ENCODE assay signal across 30 cellular contexts in the genomic region with DNA sequence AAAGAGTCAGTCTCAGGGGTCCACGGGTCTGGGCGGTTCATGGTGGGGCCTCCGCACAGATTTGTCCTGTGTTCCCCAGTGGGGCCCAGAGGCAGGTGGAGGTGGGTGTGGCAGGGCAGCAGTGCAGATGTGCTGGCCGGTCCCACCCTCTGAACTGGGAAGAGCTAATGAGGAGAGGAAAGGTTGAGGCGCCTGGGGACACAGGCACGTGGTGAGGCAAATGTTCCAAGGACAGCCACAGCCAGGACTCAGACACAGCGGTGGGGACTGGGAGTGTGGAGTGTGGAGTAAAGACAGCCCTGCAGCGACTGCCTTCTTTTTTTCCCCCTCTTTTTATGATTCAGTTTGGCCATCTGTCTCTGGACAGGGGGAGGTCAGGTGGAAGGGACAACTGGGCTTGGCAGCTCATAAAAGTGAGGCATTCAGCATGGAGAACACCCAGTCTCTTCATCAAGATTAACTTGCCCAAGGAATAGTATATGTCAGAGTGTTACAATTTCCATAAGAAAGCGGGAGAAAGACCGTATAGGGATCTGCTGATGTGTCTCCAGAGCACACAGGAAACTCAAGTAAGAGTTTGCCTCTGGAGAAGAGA.
A peak's percentile ranks its signal among the peaks of the same experiment; 100 is the strongest.
DNase-seq lines count a peak whose midpoint lies in the region; ATAC-seq and TF ChIP-seq lines count a peak whose summit lies in the region.
"Had no signal": no experiment of that assay in that cellular context is flagged by ENCODE, and none has a peak within 500 bp of the region (broad histone marks: within the 10 kb centered on the region; RNA-seq: fewer than 3 reads in every experiment).

No MANE protein-coding gene starts in this region.

- peak overlapping the region; percentile 24 to 52 for H3K27ac Mint-ChIP-seq in effector memory CD8-positive, alpha-beta T cell
- H3K27ac Mint-ChIP-seq in nephron progenitor cell = no peak overlapping the region
- H3K27ac Mint-ChIP-seq: B cell, HFFc6, neural progenitor cell, T-cell had no signal

- TF ChIP-seq CTCF in right atrium auricular region (IDR thresholded peaks at IDR 0.05) (no peak), nephron progenitor cell (IDR thresholded peaks at IDR 0.05) (no peak)

- DNase-seq in Right ventricle myocardium superior = no peak
- DNase-seq in right atrium auricular region (ENCODE audit: low spot score) = no peak
- DNase-seq in effector memory CD8-positive, alpha-beta T cell = no peak
- peak in 1 of 2 donors; percentile 12 for DNase-seq in left colon
- DNase-seq in COR-L47 (lab: John Stamatoyannopoulos, UW) = no peak
- no peak for DNase-seq in NCI-H774 (lab: John Stamatoyannopoulos, UW)
- no peak for DNase-seq in activated naive CD4-positive, alpha-beta T cell treated with Interleukin-2 at 50 U/mL for 16 hours
- DNase-seq in nephron progenitor cell = no peak
- DNase-seq: activated CD4-positive, alpha-beta T cell treated with anti-CD3 and anti-CD28 coated beads for 1 hour; activated T-cell treated with anti-CD3 and anti-CD28 coated beads, Interleukin-2, amount 50 U/mL, for 1 hour; brain microvascular endothelial cell; DMS79 treated with DMSO at 0.1 percent for 48 hours; effector CD8-positive, alpha-beta T cell; foreskin keratinocyte; HFFc6; KBM-7; MM.1S; NCI-H1436; NCI-H510A treated with DMSO at 0.1 percent for 48 hours; NK-92 treated with Interleukin-12 subunit alpha and Interleukin-12 subunit beta, amount 100 ng/mL, for 24 hours; posterior cingulate gyrus; stimulated activated CD4-positive, alpha-beta T cell treated with anti-CD3 and anti-CD28 coated beads, Interleukin-1b, Interleukin-23, amount 100 ng/mL, for 48 hours; substantia nigra; T-cell; upper lobe of right lung had no signal

- no peaks in the 10 kb centered on the region for H3K9me3 ChIP-seq in right atrium auricular region
- H3K9me3 ChIP-seq: SJSA1, upper lobe of right lung had no signal

- H3K4me1 Mint-ChIP-seq in effector memory CD8-positive, alpha-beta T cell (ENCODE audit: low read depth in 2 of 2) = peaks cover 18 to 25% of the 10 kb centered on the region in 2 donors
- peaks cover 39% of the 10 kb centered on the region for H3K4me1 Mint-ChIP-seq in nephron progenitor cell
- H3K4me1 Mint-ChIP-seq: B cell had no signal

- no peak overlapping the region for H3K4me3 Mint-ChIP-seq in effector memory CD8-positive, alpha-beta T cell
- no peak overlapping the region for H3K4me3 Mint-ChIP-seq in nephron progenitor cell
- H3K4me3 Mint-ChIP-seq: B cell, HFFc6, T-cell had no signal

- H3K4me1 ChIP-seq in right atrium auricular region = no peaks in the 10 kb centered on the region
- H3K4me1 ChIP-seq: foreskin keratinocyte, SJSA1, upper lobe of right lung had no signal

- H3K9me3 Mint-ChIP-seq in effector memory CD8-positive, alpha-beta T cell = no peaks in the 10 kb centered on the region
- no peaks in the 10 kb centered on the region for H3K9me3 Mint-ChIP-seq in nephron progenitor cell
- H3K9me3 Mint-ChIP-seq: HFFc6, neural progenitor cell, T-cell had no signal

- H3K27me3 ChIP-seq in right atrium auricular region = no peaks in the 10 kb centered on the region
- H3K27me3 ChIP-seq: brain microvascular endothelial cell, SJSA1, upper lobe of right lung had no signal

- peaks cover 0 to under 1% of the 10 kb centered on the region in 2 donors for H3K27me3 Mint-ChIP-seq in effector memory CD8-positive, alpha-beta T cell
- peaks cover 9% of the 10 kb centered on the region for H3K27me3 Mint-ChIP-seq in nephron progenitor cell (ENCODE audit: low read depth, poor library complexity)

- no peak overlapping the region for H3K4me3 ChIP-seq in right atrium auricular region
- H3K4me3 ChIP-seq: GM12878, neural progenitor cell, SJSA1, upper lobe of right lung had no signal

- no peak overlapping the region for H3K27ac ChIP-seq in right atrium auricular region
- H3K27ac ChIP-seq: brain microvascular endothelial cell, foreskin keratinocyte, neural progenitor cell, SJSA1, upper lobe of right lung had no signal

- ATAC-seq in Right ventricle myocardium superior (ENCODE audit: poor library complexity) (peak; percentile 55), left colon (peak; percentile 44)
- ATAC-seq in effector memory CD8-positive, alpha-beta T cell (replicated peaks) = no peak
- ATAC-seq: foreskin keratinocyte, GM12878, Panc1, T-cell, upper lobe of right lung had no signal

- H3K36me3 ChIP-seq in right atrium auricular region = no peaks in the 10 kb centered on the region
- H3K36me3 ChIP-seq: brain microvascular endothelial cell, neural progenitor cell, SJSA1, upper lobe of right lung had no signal

- intact Hi-C loops in Right ventricle myocardium superior (cut with DNase I) (no loop called here), left colon (cut with DNase I, micrococcal nuclease) (no loop called here)

- no peaks in the 10 kb centered on the region for H3K36me3 Mint-ChIP-seq in effector memory CD8-positive, alpha-beta T cell (ENCODE audit: insufficient read depth)
- no peaks in the 10 kb centered on the region for H3K36me3 Mint-ChIP-seq in nephron progenitor cell (ENCODE audit: low read depth)
- H3K36me3 Mint-ChIP-seq: neural progenitor cell, T-cell had no signal
